ENCODE assay signal across 2 cellular contexts in genomic region chr9:34374339-34374738, GRCh38.
TF ChIP-seq lines count a peak whose summit lies in the region.

No MANE protein-coding gene starts in this region.

TF ChIP-seq in WTC11, 78 proteins besides CTCF, POLR2A, EP300 and RAD21:
- TF ChIP-seq ZBTB43 (CRISPR knock-in tag; IDR thresholded peaks at IDR 0.05), result no peak
- no peak for TF ChIP-seq ZNF232 (CRISPR knock-in tag; IDR thresholded peaks at IDR 0.05)
- TF ChIP-seq TP53 (CRISPR knock-in tag; IDR thresholded peaks at IDR 0.05), result no peak
- TF ChIP-seq GRHL2 (CRISPR knock-in tag; IDR thresholded peaks at IDR 0.05; ENCODE audit: insufficient replicate concordance, severe bottlenecking), result no peak
- TF ChIP-seq FOXP1 (CRISPR knock-in tag; IDR thresholded peaks at IDR 0.05; ENCODE audit: borderline replicate concordance), result no peak
- TF ChIP-seq ZNF138 (CRISPR knock-in tag; conservative IDR thresholded peaks at IDR 0.05), result no peak
- no peak for TF ChIP-seq FOXJ3 (CRISPR knock-in tag; IDR thresholded peaks at IDR 0.05; ENCODE audit: borderline replicate concordance)
- no peak for TF ChIP-seq OVOL2 (CRISPR knock-in tag; IDR thresholded peaks at IDR 0.05; ENCODE audit: borderline replicate concordance)
- TF ChIP-seq TCF7 (CRISPR knock-in tag; IDR thresholded peaks at IDR 0.05; ENCODE audit: low read depth), result no peak
- TF ChIP-seq TEAD4 (CRISPR knock-in tag; IDR thresholded peaks at IDR 0.05), result no peak
TF ChIP-seq in WTC11: peak in this region for 0.

TF ChIP-seq in HepG2, 621 proteins besides CTCF, POLR2A, EP300 and RAD21:
- 0 out of 2 replicates have a peak, but pooled peaks have one; percentile 3 for TF ChIP-seq FOXK1 (CRISPR knock-in tag; IDR thresholded peaks at IDR 0.05; ENCODE audit: borderline replicate concordance, low read depth)
- no peak for TF ChIP-seq MLLT10 (CRISPR knock-in tag; IDR thresholded peaks at IDR 0.05)
